ENCODE assay signal across 29 cellular contexts in genomic region chr15:61088675-61089074, GRCh38.
"Had no signal": no experiment of that assay in that cellular context is flagged by ENCODE, and none has a peak within 500 bp of the region (broad histone marks: within the 10 kb centered on the region; RNA-seq: fewer than 3 reads in every experiment).

No MANE protein-coding gene starts in this region.

- ATAC-seq: activated CD4-positive, CD25-positive, alpha-beta regulatory T cell treated with anti-CD3 and anti-CD28 coated beads, Interleukin-2, amount 50 U/mL, for 24 hours; natural killer cell treated with Interleukin-12 subunit alpha and Interleukin-12 subunit beta and Interleukin-15 and Interleukin-18, amount 100 ng/mL, for 72 hours; right cardiac atrium; stimulated activated naive CD8-positive, alpha-beta T cell treated with anti-CD3 and anti-CD28 coated beads, Interleukin-15, amount 100 ng/mL, for 72 hours had no signal

- H3K27me3 ChIP-seq: ascending aorta, cardiac muscle cell, colonic mucosa, dorsolateral prefrontal cortex, spleen, vagina had no signal

- H3K4me1 ChIP-seq: colonic mucosa, spleen had no signal

- DNase-seq: activated CD4-positive, alpha-beta T cell treated with anti-CD3 and anti-CD28 coated beads for 48 hours; activated CD4-positive, alpha-beta T cell treated with anti-CD3 and anti-CD28 coated beads, Interleukin-2, amount 50 U/mL, for 48 hours; activated CD8-positive, alpha-beta memory T cell treated with anti-CD3 and anti-CD28 coated beads, Interleukin-2, amount 50 U/mL, for 48 hours; activated gamma-delta T cell; activated naive CD4-positive, alpha-beta T cell treated with anti-CD3 and anti-CD28 coated beads, Interleukin-2, amount 10 ng/mL, durations not matched to agents 7 days and 5 days; activated naive CD8-positive, alpha-beta T cell treated with anti-CD3 and anti-CD28 coated beads, Interleukin-2, amount 10 ng/mL, durations not matched to agents 7 days and 5 days; activated T-cell treated with anti-CD3 and anti-CD28 coated beads, Interleukin-2, amount 50 U/mL, for 24 hours; cerebellar nuclear complex; colonic mucosa; dorsolateral prefrontal cortex; effector memory CD4-positive, alpha-beta T cell; islet precursor cell; left ventricle myocardium inferior; mesendoderm; mucosa of descending colon; posterior cingulate gyrus; right cardiac atrium; spleen; stimulated activated CD4-positive, alpha-beta T cell treated with anti-CD3 and anti-CD28 coated beads, Interleukin-2, amount 100 ng/mL, for 48 hours; stimulated activated naive CD8-positive, alpha-beta T cell treated with anti-CD3 and anti-CD28 coated beads, Interleukin-15, amount 100 ng/mL, for 72 hours; substantia nigra; T-helper 9 cell; WERI-Rb-1 had no signal

- H3K4me3 ChIP-seq: ascending aorta, cardiac muscle cell, colonic mucosa, dorsolateral prefrontal cortex, left ventricle myocardium inferior, lung, mucosa of descending colon, spleen, vagina had no signal

- H3K27ac ChIP-seq: ascending aorta, cardiac muscle cell, colonic mucosa, dorsolateral prefrontal cortex, left ventricle myocardium inferior, spleen, vagina, WERI-Rb-1 had no signal

- H3K9me3 ChIP-seq: ascending aorta, colonic mucosa, left ventricle myocardium inferior, mucosa of descending colon, spleen, vagina had no signal

- H3K36me3 ChIP-seq: ascending aorta, cardiac muscle cell, colonic mucosa, left ventricle myocardium inferior, spleen, vagina had no signal
